In genomic region chr6:90294989-90295853, GRCh38 we compare ENCODE assay signal across 8 cellular contexts. TPM values are rescaled to one million over a fixed set of nuclear protein-coding genes. Genes with fewer than 3 reads are reported as not detected.
DNase-seq lines count a peak whose midpoint lies in the region; ATAC-seq and TF ChIP-seq lines count a peak whose summit lies in the region.

No MANE protein-coding gene starts in this region.

- BruUV-seq in A673 (replicated peaks; lab: Mats Ljungman, UMichigan) = no TSS peak

- H3K4me2 ChIP-seq in osteoblast (ENCODE audit: insufficient read depth, low read length) = peak overlapping the region; percentile 86

- DNase-seq in A673 (ENCODE audit: low spot score) (peak; percentile 20), Peyer's patch (peak; percentile 55 to 81 (median 68)), glutamatergic neuron (peak; percentile 56), osteoblast (ENCODE audit: insufficient read length, low spot score, missing footprints) (peak; percentile 85), LoVo (ENCODE audit: low spot score) (no peak)
- peak; percentile 81 for DNase-seq in activated naive CD4-positive, alpha-beta T cell treated with Interleukin-2 at 50 U/mL for 16 hours

- peak; percentile 31 for ATAC-seq in GM19351 (IDR thresholded peaks at IDR 0.05; ENCODE audit: unreplicated experiment)

- no peak overlapping the region for H3K27ac ChIP-seq in A673 (ENCODE audit: low read depth, low read length, poor library complexity, severe bottlenecking)
- peak overlapping the region; percentile 83 to 90 (median 86) for H3K27ac ChIP-seq in Peyer's patch
- H3K27ac ChIP-seq in osteoblast (ENCODE audit: low read depth, low read length) = no peak overlapping the region
- peak overlapping the region; percentile 61 for H3K27ac ChIP-seq in temporal lobe (ENCODE audit: low read depth, low read length)

- no peak for TF ChIP-seq CTCF in A673 (conservative IDR thresholded peaks at IDR 0.05; ENCODE audit: low read depth, low read length)
- TF ChIP-seq CTCF in Peyer's patch (IDR thresholded peaks at IDR 0.05) = peak in 1 of 6 experiments; percentile 17
- TF ChIP-seq CTCF in glutamatergic neuron (IDR thresholded peaks at IDR 0.05; ENCODE audit: partially characterized antibody, unreplicated experiment) = no peak
- peak; percentile 20 for TF ChIP-seq CTCF in osteoblast (IDR thresholded peaks at IDR 0.05; ENCODE audit: extremely low read depth, low read depth, low read length)

- CTCF ChIA-PET in A673 (lab: Charles Lee) = interaction anchor here (0.6 kb wide), 1 partner anchor 77 kb away, joined by 5 read pairs; no protein-coding TSS in a partner anchor

- H3K9me3 Mint-ChIP-seq in glutamatergic neuron (ENCODE audit: unreplicated experiment) = peaks cover 14% of the 10 kb centered on the region

- H3K4me1 ChIP-seq in A673 (ENCODE audit: insufficient read depth, low read length, poor library complexity, severe bottlenecking) (peaks cover 13% of the 10 kb centered on the region), Peyer's patch (peaks cover 0 to 14% (median 0%) of the 10 kb centered on the region in 4 donors), osteoblast (ENCODE audit: insufficient read depth, low read length) (no peaks in the 10 kb centered on the region)

- TF ChIP-seq POLR2A in Peyer's patch (IDR thresholded peaks at IDR 0.05) = no peak

- H3K9me3 ChIP-seq in A673 (ENCODE audit: low read depth, low read length, poor library complexity, severe bottlenecking) = no peaks in the 10 kb centered on the region
- H3K9me3 ChIP-seq in Peyer's patch = no peaks in the 10 kb centered on the region
- no peaks in the 10 kb centered on the region for H3K9me3 ChIP-seq in osteoblast (ENCODE audit: low read depth, low read length)

- H3K4me3 Mint-ChIP-seq in glutamatergic neuron (ENCODE audit: unreplicated experiment) = peak overlapping the region; percentile 95

- peak overlapping the region; percentile 11 for H2AFZ ChIP-seq in osteoblast (ENCODE audit: low read length)

- H3K36me3 ChIP-seq in A673 (ENCODE audit: insufficient read depth, low read length, poor library complexity, severe bottlenecking) (no peaks in the 10 kb centered on the region), Peyer's patch (no peaks in the 10 kb centered on the region), osteoblast (ENCODE audit: insufficient read depth, low read length) (no peaks in the 10 kb centered on the region)

- H3K4me1 Mint-ChIP-seq in glutamatergic neuron (ENCODE audit: low read depth, unreplicated experiment) = peaks cover 37% of the 10 kb centered on the region

- intact Hi-C loops in A673 (cut with micrococcal nuclease; ENCODE audit: unreplicated experiment) = loop anchor here (5.0 to 10.0 kb wide), 2 partner anchors 323 to 350 kb away; no protein-coding TSS in a partner anchor

- no peaks in the 10 kb centered on the region for H4K20me1 ChIP-seq in osteoblast (ENCODE audit: insufficient read depth, low read length)

- POLR2A ChIA-PET in A673 (lab: Charles Lee; ENCODE audit: low non-redundant PET) = no interaction called here

- peaks cover 12% of the 10 kb centered on the region for H3K27me3 Mint-ChIP-seq in glutamatergic neuron (ENCODE audit: unreplicated experiment)

- peak overlapping the region; percentile 54 for H3K4me3 ChIP-seq in A673 (ENCODE audit: low read depth, low read length, poor library complexity, severe bottlenecking)
- H3K4me3 ChIP-seq in Peyer's patch = peak overlapping the region; percentile 54 to 88 (median 80)
- peak overlapping the region; percentile 73 for H3K4me3 ChIP-seq in osteoblast (ENCODE audit: insufficient read depth, low read length)

- no peaks in the 10 kb centered on the region for H3K36me3 Mint-ChIP-seq in glutamatergic neuron (ENCODE audit: unreplicated experiment)

- peak overlapping the region; percentile 86 for H3K27ac Mint-ChIP-seq in glutamatergic neuron (ENCODE audit: unreplicated experiment)

- H3K27me3 ChIP-seq in A673 (replicated peaks; ENCODE audit: insufficient read depth, low read depth, low read length, poor library complexity) (peaks cover 82% of the 10 kb centered on the region), Peyer's patch (no peaks in the 10 kb centered on the region), osteoblast (ENCODE audit: insufficient read depth, low read length) (peaks cover 52% of the 10 kb centered on the region)

- H3K79me2 ChIP-seq in osteoblast (ENCODE audit: insufficient read depth, low read length) = no peaks in the 10 kb centered on the region

RNA-seq across cellular contexts. Expression of gene BACH2, which starts 1.4 kb away (rescaled TPM):
- total RNA-seq in A673 (2021) (0.37 and 1.9 TPM in 2 replicates), Peyer's patch (10 to 100 TPM in 2 of 4 donors, 1 to 10 TPM in 1, under 1 TPM in 1; 0.18 to 26.4 (median 8.2) TPM), glutamatergic neuron (ENCODE audit: unreplicated experiment) (96.4 TPM), osteoblast (3.6 and 4.4 TPM in 2 replicates), temporal lobe (63.4 TPM)

Comparison
In these comparisons a context has a peak if more than half of its experiments do, and no peak if none do; other contexts are left out.
1. H3K27ac ChIP-seq: peak in Peyer's patch (4 of 4) and temporal lobe (single experiment); none in A673 (single experiment) and osteoblast (single experiment).
2. Peak in every context shown above with its lines, with median percentiles within 50 percentile points of each other: H3K4me3 ChIP-seq.